ENCODE assay signal across 11 cellular contexts in genomic region chr10:90856261-90856660, GRCh38. TPM values are rescaled to one million over a fixed set of nuclear protein-coding genes. Genes with fewer than 3 reads are reported as not detected.
A peak's percentile ranks its signal among the peaks of the same experiment; 100 is the strongest.
DNase-seq lines count a peak whose midpoint lies in the region; ATAC-seq and TF ChIP-seq lines count a peak whose summit lies in the region.
"Had no signal": no experiment of that assay in that cellular context is flagged by ENCODE, and none has a peak within 500 bp of the region (broad histone marks: within the 10 kb centered on the region; RNA-seq: fewer than 3 reads in every experiment).

No MANE protein-coding gene starts in this region.

- 0 out of 2 replicates have a peak, but pooled peaks cover 2% of the 10 kb centered on the region for H3K9me1 ChIP-seq in IMR-90 (ENCODE audit: insufficient read depth, low read length)

- no peak overlapping the region for H4K5ac ChIP-seq in IMR-90 (ENCODE audit: low read depth, low read length)

- no peak overlapping the region for H3K4ac ChIP-seq in IMR-90 (ENCODE audit: low read depth, low read length)

- no peak overlapping the region for H3K56ac ChIP-seq in IMR-90 (ENCODE audit: extremely low read depth, insufficient read depth, low read length)

- H3K27ac Mint-ChIP-seq in naive thymus-derived CD4-positive, alpha-beta T cell: no peak overlapping the region

- H3K27me3 Mint-ChIP-seq in naive thymus-derived CD4-positive, alpha-beta T cell: peaks cover 57 to 77% (median 60%) of the 10 kb centered on the region in 5 donors

- peaks cover 0 to 4% (median 4%) of the 10 kb centered on the region in 5 donors for H3K36me3 Mint-ChIP-seq in naive thymus-derived CD4-positive, alpha-beta T cell

- H4K20me1 ChIP-seq in IMR-90 (ENCODE audit: insufficient read depth, low read length): no peaks in the 10 kb centered on the region

- CTCF ChIA-PET in IMR-90 (lab: Yijun Ruan, JAX): no interaction called here
- CTCF ChIA-PET in naive thymus-derived CD4-positive, alpha-beta T cell (lab: Charles Lee): interaction anchor here (0.6 kb wide), 1 partner anchor 9 kb away, joined by 3 read pairs; no protein-coding TSS in a partner anchor
- CTCF ChIA-PET in HEK293T (lab: Yijun Ruan, JAX): interaction anchor here (0.8 kb wide), 1 partner anchor 105 kb away, joined by 3 read pairs; no protein-coding TSS in a partner anchor

- H4K91ac ChIP-seq in IMR-90 (ENCODE audit: insufficient read depth, low read depth, low read length): no peak overlapping the region

- dilution Hi-C loops in IMR-90 (cut with HindIII; ENCODE audit: low sequenced_read_pairs, unreplicated experiment): no loop called here

- H3K27ac ChIP-seq in IMR-90 (ENCODE audit: insufficient read depth, low read length): no peak overlapping the region
- no peak overlapping the region for H3K27ac ChIP-seq in naive thymus-derived CD4-positive, alpha-beta T cell (ENCODE audit: low read depth, low read length)
- H3K27ac ChIP-seq in body of pancreas: no peak overlapping the region
- H3K27ac ChIP-seq in upper lobe of right lung: no peak overlapping the region

- H3K23ac ChIP-seq in IMR-90 (ENCODE audit: low read depth, low read length): 0 out of 2 replicates have a peak overlapping the region, but pooled peaks have one; percentile 51

- no peak for ATAC-seq in IMR-90 (ENCODE audit: low read depth)
- no peak for ATAC-seq in naive thymus-derived CD4-positive, alpha-beta T cell
- no peak for ATAC-seq in body of pancreas
- no peak for ATAC-seq in upper lobe of right lung

- H2AFZ ChIP-seq in IMR-90 (replicated peaks; ENCODE audit: low read length, poor library complexity): no peak overlapping the region

- no peak overlapping the region for H3K18ac ChIP-seq in IMR-90 (ENCODE audit: low read depth, low read length)

- H3K36me3 ChIP-seq in IMR-90 (ENCODE audit: control insufficient read depth, insufficient read depth, low read length): no peaks in the 10 kb centered on the region
- H3K36me3 ChIP-seq in naive thymus-derived CD4-positive, alpha-beta T cell (ENCODE audit: control insufficient read depth in 2 of 3, insufficient read depth in 3 of 3, low read length in 3 of 3): no peaks in the 10 kb centered on the region
- no peaks in the 10 kb centered on the region for H3K36me3 ChIP-seq in body of pancreas (replicated peaks in 1 of 2; ENCODE audit: insufficient read depth in 1 of 2, low read depth in 2 of 2)
- H3K36me3 ChIP-seq in upper lobe of right lung: no peaks in the 10 kb centered on the region

- no peak overlapping the region for H2AK9ac ChIP-seq in IMR-90 (replicated peaks; ENCODE audit: low read depth, low read length, poor library complexity)

- 0 out of 2 replicates have a peak, but pooled peaks cover 1% of the 10 kb centered on the region for H3K9me3 ChIP-seq in IMR-90 (ENCODE audit: control insufficient read depth, insufficient read depth, low read length)
- peaks cover 0 to under 1% (median 0%) of the 10 kb centered on the region in 3 experiments for H3K9me3 ChIP-seq in naive thymus-derived CD4-positive, alpha-beta T cell (ENCODE audit: control insufficient read depth in 2 of 3, low read length in 3 of 3)
- no peaks in the 10 kb centered on the region for H3K9me3 ChIP-seq in body of pancreas
- H3K9me3 ChIP-seq in upper lobe of right lung: no peaks in the 10 kb centered on the region

- H2BK5ac ChIP-seq in IMR-90 (ENCODE audit: low read depth, low read length, poor library complexity, severe bottlenecking): no peak overlapping the region

- no peak overlapping the region for H2BK120ac ChIP-seq in IMR-90 (ENCODE audit: low read depth, low read length)

- intact Hi-C loops in IMR-90 (cut with micrococcal nuclease): no loop called here
- intact Hi-C loops in naive thymus-derived CD4-positive, alpha-beta T cell (cut with micrococcal nuclease): loop anchor here in 1 of 2 donors (5.0 kb wide), 1 partner anchor 1154 kb away; the partner anchor contains the start of gene KIF20B
- intact Hi-C loops in body of pancreas (cut with DNase I): no loop called here
- intact Hi-C loops in upper lobe of right lung (cut with DNase I): no loop called here

- no peak for TF ChIP-seq RAD21 in IMR-90 (IDR thresholded peaks at IDR 0.05; ENCODE audit: low read length)

- DNase-seq in Daoy (ENCODE audit: low read depth): peak; percentile 32
- no peak for DNase-seq in IMR-90
- peak; percentile 6 for DNase-seq in choroid plexus epithelial cell (ENCODE audit: low read depth)
- no peak for DNase-seq in naive thymus-derived CD4-positive, alpha-beta T cell
- no peak for DNase-seq in activated effector memory CD4-positive, alpha-beta T cell treated with Interleukin-2 at 50 U/mL for 16 hours
- DNase-seq in HEK293T (ENCODE audit: extremely low spot score): no peak
- no peak for DNase-seq in body of pancreas
- no peak for DNase-seq in upper lobe of right lung
- DNase-seq: activated CD4-positive, alpha-beta T cell treated with anti-CD3 and anti-CD28 coated beads, Interleukin-2, amount 50 U/mL, for 4 hours; DMS153; stimulated activated naive CD4-positive, alpha-beta T cell had no signal

- peaks cover 0 to 10% (median 4%) of the 10 kb centered on the region in 11 donors for H3K9me3 Mint-ChIP-seq in naive thymus-derived CD4-positive, alpha-beta T cell

- no peak overlapping the region for H3K14ac ChIP-seq in IMR-90 (replicated peaks; ENCODE audit: low read depth, low read length)

- no peak overlapping the region for H3K4me2 ChIP-seq in IMR-90 (ENCODE audit: low read depth, low read length)

- no peaks in the 10 kb centered on the region; a peak in 1 of 4 replicates for H3K79me1 ChIP-seq in IMR-90 (ENCODE audit: low read depth in 1 of 2, low read length in 2 of 2)

- H2BK20ac ChIP-seq in IMR-90 (ENCODE audit: low read depth, low read length): no peak overlapping the region

- H3K4me3 ChIP-seq in IMR-90 (ENCODE audit: insufficient read depth, low read depth, low read length) (no peak overlapping the region), choroid plexus epithelial cell (ENCODE audit: low read depth, low read length) (no peak overlapping the region), body of pancreas (no peak overlapping the region), upper lobe of right lung (no peak overlapping the region)
- H3K4me3 ChIP-seq in naive thymus-derived CD4-positive, alpha-beta T cell (ENCODE audit: low read length): no peak overlapping the region

- in situ Hi-C loops in IMR-90 (cut with MboI; ENCODE audit: low sequenced_read_pairs): loop anchor here (25.0 kb wide), 1 partner anchor 1419 kb away; no protein-coding TSS in a partner anchor

- peak overlapping the region; percentile 39 to 93 (median 72) for H3K4me3 Mint-ChIP-seq in naive thymus-derived CD4-positive, alpha-beta T cell

- no peak overlapping the region for H4K8ac ChIP-seq in IMR-90 (ENCODE audit: low read depth in 2 of 2, low read length in 2 of 2)

- H3K27me3 ChIP-seq in IMR-90 (ENCODE audit: control insufficient read depth, insufficient read depth, low read length) (peaks cover 17% of the 10 kb centered on the region), body of pancreas (peaks cover 0 to 24% of the 10 kb centered on the region in 2 donors), upper lobe of right lung (peaks cover 61% of the 10 kb centered on the region)
- H3K27me3 ChIP-seq in naive thymus-derived CD4-positive, alpha-beta T cell (ENCODE audit: control insufficient read depth in 2 of 2, insufficient read depth in 2 of 2, low read length in 2 of 2): peaks cover 9 to 23% of the 10 kb centered on the region in 2 donors

- TF ChIP-seq CTCF in IMR-90 (conservative IDR thresholded peaks at IDR 0.05; ENCODE audit: low read depth, low read length): no peak
- TF ChIP-seq CTCF in choroid plexus epithelial cell (conservative IDR thresholded peaks at IDR 0.05; ENCODE audit: low read depth, low read length): no peak
- no peak for TF ChIP-seq CTCF in body of pancreas (IDR thresholded peaks at IDR 0.05)
- TF ChIP-seq CTCF in upper lobe of right lung (IDR thresholded peaks at IDR 0.05): no peak

- no TSS peak for BruUV-seq in IMR-90 (replicated peaks; lab: Mats Ljungman, UMichigan)

- POLR2A ChIA-PET in IMR-90 (lab: Charles Lee; ENCODE audit: unreplicated experiment): no interaction called here
- POLR2A ChIA-PET in naive thymus-derived CD4-positive, alpha-beta T cell (lab: Charles Lee): no interaction called here
- POLR2A ChIA-PET in HEK293T (lab: Yijun Ruan, JAX): no interaction called here

- no peak overlapping the region for H2AK5ac ChIP-seq in IMR-90 (ENCODE audit: low read depth, low read length)

- WGBS in IMR-90 (ENCODE audit: extremely low coverage in 2 of 2, insufficient read length in 1 of 2), 2 experiments: 100% methylated on average over 1 of the region's 3 CpGs; no CpG with 5 or more reads in 1 of the 2 experiments
- 87 to 89% methylated on average over 3 of the region's 3 CpGs for WGBS in body of pancreas, 2 donors

- no peak overlapping the region for H2BK15ac ChIP-seq in IMR-90 (ENCODE audit: low read depth, low read length)

- TF ChIP-seq POLR2A in IMR-90 (IDR thresholded peaks at IDR 0.05; ENCODE audit: low read depth, low read length) (no peak), body of pancreas (IDR thresholded peaks at IDR 0.05) (no peak)

- H3K9ac ChIP-seq in IMR-90 (ENCODE audit: low read depth, low read length): no peak overlapping the region

- H3K4me1 ChIP-seq in IMR-90 (ENCODE audit: control insufficient read depth, insufficient read depth, low read length) (no peaks in the 10 kb centered on the region), body of pancreas (peaks cover 15% of the 10 kb centered on the region), upper lobe of right lung (peaks cover 10% of the 10 kb centered on the region)
- H3K4me1 ChIP-seq in naive thymus-derived CD4-positive, alpha-beta T cell (ENCODE audit: control insufficient read depth in 2 of 2, insufficient read depth in 2 of 2, low read length in 2 of 2): peaks cover 6 to 11% of the 10 kb centered on the region in 2 donors

- peaks cover 0 to 16% (median 10%) of the 10 kb centered on the region in 7 donors for H3K4me1 Mint-ChIP-seq in naive thymus-derived CD4-positive, alpha-beta T cell

RNA-seq across cellular contexts. Expression of gene HTR7, which starts 1.6 kb away (rescaled TPM):
- total RNA-seq in Daoy (2014; rRNA removed; shearing (Covaris generic)): 19.4 and 22.9 TPM in 2 replicates
- total RNA-seq in IMR-90 (2012; rRNA removed): 0.56 and 0.72 TPM in 2 replicates
- polyA plus RNA-seq in IMR-90 (2012; rRNA removed): 0.43 and 0.44 TPM in 2 replicates
- polyA plus RNA-seq in IMR-90 (2012; cell fraction: cytosol; rRNA removed): 0.10 and 0.18 TPM in 2 replicates
- polyA plus RNA-seq in IMR-90 (2012; cell fraction: nucleus; rRNA removed; ENCODE audit: low replicate concordance): 0.12 and 0.13 TPM in 2 replicates
- total RNA-seq in naive thymus-derived CD4-positive, alpha-beta T cell: under 1 TPM in 3 of 5 experiments, not detected in 2; 0.11 to 0.32 (median 0.13) TPM
- polyA plus RNA-seq in naive thymus-derived CD4-positive, alpha-beta T cell: not detected
- total RNA-seq in body of pancreas: not detected
- 0.64 TPM for total RNA-seq in upper lobe of right lung

RNA-seq across cellular contexts. Expression of gene RPP30, which starts 15.5 kb away (rescaled TPM):
- 76.5 and 97.4 TPM in 2 replicates for total RNA-seq in Daoy (2014; rRNA removed; shearing (Covaris generic))
- total RNA-seq in IMR-90 (2012; rRNA removed) (45.2 and 45.8 TPM in 2 replicates), body of pancreas (10 to 100 TPM; 13.5 to 22.8 TPM), upper lobe of right lung (26.1 TPM)
- 25.6 and 27.6 TPM in 2 replicates for polyA plus RNA-seq in IMR-90 (2012; rRNA removed)
- 3.7 and 7.0 TPM in 2 replicates for polyA plus RNA-seq in IMR-90 (2012; cell fraction: cytosol; rRNA removed)
- 2.5 and 24.9 TPM in 2 replicates for polyA plus RNA-seq in IMR-90 (2012; cell fraction: nucleus; rRNA removed; ENCODE audit: low replicate concordance)
- 10 to 100 TPM; 24.1 to 45.6 (median 38.0) TPM for total RNA-seq in naive thymus-derived CD4-positive, alpha-beta T cell
- polyA plus RNA-seq in naive thymus-derived CD4-positive, alpha-beta T cell: 10 to 100 TPM; 47.3 to 50.0 TPM

Comparison
In these comparisons a context has a peak if more than half of its experiments do, and no peak if none do; other contexts are left out.
1. DNase-seq: peak in Daoy (single experiment) and choroid plexus epithelial cell (single experiment); none in IMR-90 (single experiment), naive thymus-derived CD4-positive, alpha-beta T cell (0 of 9), activated effector memory CD4-positive, alpha-beta T cell treated with Interleukin-2 at 50 U/mL for 16 hours (single experiment), HEK293T (single experiment), body of pancreas (0 of 4) and upper lobe of right lung (single experiment).
2. RNA of gene HTR7, which starts 1.6 kb away (total RNA-seq): 19.4 to 22.9 TPM in Daoy; 0.56 to 0.72 TPM in IMR-90, 0.64 TPM in upper lobe of right lung (single experiment), 0.11 to 0.32 TPM in naive thymus-derived CD4-positive, alpha-beta T cell and not detected in body of pancreas; every median in the first group is over 10 times any median in the second.